ENCODE assay signal across 7 cellular contexts in the genomic region with DNA sequence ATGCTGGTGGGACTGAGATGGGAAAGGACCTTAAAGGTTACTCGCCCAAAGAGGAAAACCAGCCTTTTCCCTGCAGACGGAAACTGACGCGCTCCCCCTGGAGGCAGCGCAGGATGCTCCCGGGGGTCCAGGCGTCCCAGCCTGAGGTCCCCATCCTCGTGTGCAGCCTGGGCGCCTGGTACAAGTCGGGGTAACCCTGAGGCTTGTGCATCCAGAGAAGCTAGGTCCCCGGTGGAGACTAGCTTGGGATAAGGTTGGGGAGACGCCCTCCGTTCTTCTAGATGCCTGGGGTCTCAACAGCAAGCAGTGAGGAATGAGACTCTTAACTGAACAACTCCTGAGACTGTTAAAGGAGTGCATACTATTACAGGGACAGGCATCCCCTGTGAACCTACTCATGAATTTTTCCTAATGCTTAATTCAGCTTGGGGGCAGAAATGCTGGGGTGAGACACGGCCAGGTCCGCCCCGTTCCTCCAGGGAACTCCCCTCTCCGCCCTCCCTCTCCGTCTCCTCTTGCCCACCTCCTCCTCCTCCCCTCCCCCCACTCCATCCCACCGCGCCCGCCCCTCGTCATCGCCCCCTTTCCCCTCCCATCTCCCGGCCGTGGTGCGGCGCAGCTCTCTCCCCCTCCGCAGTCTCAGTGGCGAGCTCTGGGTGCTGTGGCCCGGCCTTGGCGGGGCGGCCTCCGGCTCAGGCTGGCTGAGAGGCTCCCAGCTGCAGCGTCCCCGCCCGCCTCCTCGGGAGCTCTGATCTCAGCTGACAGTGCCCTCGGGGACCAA. TPM values are rescaled to one million over a fixed set of nuclear protein-coding genes. Genes with fewer than 3 reads are reported as not detected.
DNase-seq lines count a peak whose midpoint lies in the region; ATAC-seq, FAIRE-seq and TF ChIP-seq lines count a peak whose summit lies in the region.

A gene with protein sequence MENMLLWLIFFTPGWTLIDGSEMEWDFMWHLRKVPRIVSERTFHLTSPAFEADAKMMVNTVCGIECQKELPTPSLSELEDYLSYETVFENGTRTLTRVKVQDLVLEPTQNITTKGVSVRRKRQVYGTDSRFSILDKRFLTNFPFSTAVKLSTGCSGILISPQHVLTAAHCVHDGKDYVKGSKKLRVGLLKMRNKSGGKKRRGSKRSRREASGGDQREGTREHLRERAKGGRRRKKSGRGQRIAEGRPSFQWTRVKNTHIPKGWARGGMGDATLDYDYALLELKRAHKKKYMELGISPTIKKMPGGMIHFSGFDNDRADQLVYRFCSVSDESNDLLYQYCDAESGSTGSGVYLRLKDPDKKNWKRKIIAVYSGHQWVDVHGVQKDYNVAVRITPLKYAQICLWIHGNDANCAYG (plus strand): TSS at position 634 of the 781 bp plus-strand sequence. CDS start 10,908 bp downstream, outside the sequence.

- TF ChIP-seq POLR2A in GM12878 (IDR thresholded peaks at IDR 0.05; ENCODE audit: low read depth, low read length) = no peak

- H3K9me3 ChIP-seq in GM12878 (replicated peaks; ENCODE audit: control insufficient read depth, insufficient read depth, low read length) = no peaks in the 10 kb centered on the region

- 21% methylated on average over 24 of the region's 38 CpGs for WGBS in GM12878 (ENCODE audit: insufficient coverage, insufficient replicate concordance, low lambda C conversion rate, missing lambda C conversion rate)

- SMC1A ChIA-PET in GM12878 (lab: Charles Lee; ENCODE audit: uncharacterized antibody, unreplicated experiment) = interaction anchor here (0.9 to 8.0 kb wide), 8 partner anchors 8 to 1242 kb away, joined by 3 to 158 read pairs (median 32); a partner anchor contains a TSS

- intact Hi-C loops in GM12878 (cut with micrococcal nuclease; ENCODE audit: unreplicated experiment) (no loop called here), sciatic nerve (cut with DNase I) (loop anchor here (5.0 kb wide), 2 partner anchors 95 to 295 kb away; no protein-coding TSS in a partner anchor)

- TF ChIP-seq CTCF in HFF-Myc (IDR thresholded peaks at IDR 0.05; ENCODE audit: low read depth, low read length, missing control alignments) = peak; percentile 88
- peak; percentile 37 to 59 (median 52) for TF ChIP-seq CTCF in GM12878 (IDR thresholded peaks at IDR 0.05 in 2 of 3, conservative IDR thresholded peaks at IDR 0.05 in 1 of 3; ENCODE audit: control insufficient read depth in 2 of 3, extremely low read depth in 1 of 3, insufficient read depth in 1 of 3, low read depth in 3 of 3, low read length in 3 of 3)

- H2AFZ ChIP-seq in GM12878 (ENCODE audit: control insufficient read depth, low read depth, low read length) = peak within 1 kb of the TSS; percentile 34

- H3K4me2 ChIP-seq in GM12878 (ENCODE audit: control insufficient read depth, insufficient read depth) = peak within 1 kb of the TSS; percentile 55; the same call in 1 of the 2 replicates

- RAD21 ChIA-PET in GM12878 (lab: Charles Lee; ENCODE audit: unreplicated experiment) = interaction anchor here (0.7 to 6.9 kb wide), 11 partner anchors 8 to 618 kb away, joined by 3 to 103 read pairs (median 5); a partner anchor contains a TSS

- FAIRE-seq in GM12878 (lab: Jason Lieb, UNC) = no peak

- POLR2A ChIA-PET in GM12878 (lab: Charles Lee) = interaction anchor here (0.6 kb wide), 1 partner anchor 326 kb away, joined by 3 read pairs; no protein-coding TSS in a partner anchor

- H3K79me2 ChIP-seq in GM12878 (ENCODE audit: control insufficient read depth, insufficient read depth, low read length) = no peaks in the 10 kb centered on the region

- DNase-seq in GM03348 (ENCODE audit: low spot score) = peak; percentile 76
- no peak for DNase-seq in HFF-Myc (ENCODE audit: extremely low read depth, low read depth)
- peak; percentile 45 for DNase-seq in NCI-H774 (lab: John Stamatoyannopoulos, UW)
- DNase-seq in GM12878 (ENCODE audit: low read depth, low spot score) = no peak
- peak; percentile 80 for DNase-seq in sciatic nerve (ENCODE audit: low spot score)

- H3K36me3 ChIP-seq in GM12878 (ENCODE audit: control insufficient read depth in 2 of 2, insufficient read depth in 2 of 2, low read length in 1 of 2) = no peaks in the 10 kb centered on the region

- no peaks in the 10 kb centered on the region; a peak in 1 of 4 replicates for H3K27me3 ChIP-seq in GM12878 (replicated peaks in 1 of 2; ENCODE audit: control insufficient read depth in 2 of 2, insufficient read depth in 2 of 2, low read length in 1 of 2)

- no TSS peak for BruUV-seq in GM12878 (replicated peaks; lab: Mats Ljungman, UMichigan)

- no peak within 1 kb of the TSS for H3K27ac ChIP-seq in GM12878 (ENCODE audit: control insufficient read depth, insufficient read depth)

- CTCF ChIA-PET in GM12878 (lab: Yijun Ruan, JAX) = interaction anchor here (1.2 to 15.2 kb wide), 9 partner anchors 9 to 463 kb away, joined by 3 to 423 read pairs (median 20); a partner anchor contains a TSS

- H3K4me3 ChIP-seq in HFF-Myc (replicated peaks; ENCODE audit: low read depth, low read length) (peak within 1 kb of the TSS; percentile 40), GM12878 (no peak within 1 kb of the TSS), iPS-11a (ENCODE audit: low read depth, low read length) (peak within 1 kb of the TSS; percentile 84)

- H4K20me1 ChIP-seq in GM12878 (ENCODE audit: control insufficient read depth, insufficient read depth) = no peaks in the 10 kb centered on the region

- in situ Hi-C loops in GM12878 (cut with MboI) = no loop called here

- H3K4me1 ChIP-seq in GM12878 (ENCODE audit: control insufficient read depth, insufficient read depth, low read length) = no peaks in the 10 kb centered on the region

- ATAC-seq in GM12878 (peak; percentile 81), sciatic nerve (peak; percentile 93), GM21528 (IDR thresholded peaks at IDR 0.05; ENCODE audit: low FRiP score, unreplicated experiment) (no peak)

- TF ChIP-seq RAD21 in GM12878 (IDR thresholded peaks at IDR 0.05; ENCODE audit: insufficient read depth, low read depth, low read length) = 0 out of 2 replicates have a peak, but pooled peaks have one; percentile 9

- no peak for TF ChIP-seq EP300 in GM12878 (IDR thresholded peaks at IDR 0.05; ENCODE audit: borderline replicate concordance in 1 of 2, control insufficient read depth in 1 of 2, low read depth in 2 of 2, low read length in 2 of 2)

- H3K9ac ChIP-seq in GM12878 (ENCODE audit: control insufficient read depth, insufficient read depth, low read length) = no peak within 1 kb of the TSS

TF ChIP-seq in GM12878, 131 proteins besides CTCF, POLR2A, EP300 and RAD21:
- TF ChIP-seq SMC3 (IDR thresholded peaks at IDR 0.05; ENCODE audit: borderline replicate concordance, low read length) (peak; percentile 52; the same call in 1 of the 2 replicates), ZNF217 (IDR thresholded peaks at IDR 0.05) (no peak), SMAD5 (IDR thresholded peaks at IDR 0.05; ENCODE audit: low read depth) (no peak), POLR2AphosphoS5 (IDR thresholded peaks at IDR 0.05; ENCODE audit: low read length) (no peak), LARP7 (IDR thresholded peaks at IDR 0.05) (no peak), TBL1XR1 (IDR thresholded peaks at IDR 0.05; ENCODE audit: low read depth, low read length) (no peak), BCL11A (IDR thresholded peaks at IDR 0.05; ENCODE audit: low read depth, low read length) (no peak)
- TF ChIP-seq, protein P1, sequence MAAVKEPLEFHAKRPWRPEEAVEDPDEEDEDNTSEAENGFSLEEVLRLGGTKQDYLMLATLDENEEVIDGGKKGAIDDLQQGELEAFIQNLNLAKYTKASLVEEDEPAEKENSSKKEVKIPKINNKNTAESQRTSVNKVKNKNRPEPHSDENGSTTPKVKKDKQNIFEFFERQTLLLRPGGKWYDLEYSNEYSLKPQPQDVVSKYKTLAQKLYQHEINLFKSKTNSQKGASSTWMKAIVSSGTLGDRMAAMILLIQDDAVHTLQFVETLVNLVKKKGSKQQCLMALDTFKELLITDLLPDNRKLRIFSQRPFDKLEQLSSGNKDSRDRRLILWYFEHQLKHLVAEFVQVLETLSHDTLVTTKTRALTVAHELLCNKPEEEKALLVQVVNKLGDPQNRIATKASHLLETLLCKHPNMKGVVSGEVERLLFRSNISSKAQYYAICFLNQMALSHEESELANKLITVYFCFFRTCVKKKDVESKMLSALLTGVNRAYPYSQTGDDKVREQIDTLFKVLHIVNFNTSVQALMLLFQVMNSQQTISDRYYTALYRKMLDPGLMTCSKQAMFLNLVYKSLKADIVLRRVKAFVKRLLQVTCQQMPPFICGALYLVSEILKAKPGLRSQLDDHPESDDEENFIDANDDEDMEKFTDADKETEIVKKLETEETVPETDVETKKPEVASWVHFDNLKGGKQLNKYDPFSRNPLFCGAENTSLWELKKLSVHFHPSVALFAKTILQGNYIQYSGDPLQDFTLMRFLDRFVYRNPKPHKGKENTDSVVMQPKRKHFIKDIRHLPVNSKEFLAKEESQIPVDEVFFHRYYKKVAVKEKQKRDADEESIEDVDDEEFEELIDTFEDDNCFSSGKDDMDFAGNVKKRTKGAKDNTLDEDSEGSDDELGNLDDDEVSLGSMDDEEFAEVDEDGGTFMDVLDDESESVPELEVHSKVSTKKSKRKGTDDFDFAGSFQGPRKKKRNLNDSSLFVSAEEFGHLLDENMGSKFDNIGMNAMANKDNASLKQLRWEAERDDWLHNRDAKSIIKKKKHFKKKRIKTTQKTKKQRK (IDR thresholded peaks at IDR 0.05; ENCODE audit: low read depth, low read length) = no peak
TF ChIP-seq in GM12878: peak in this region for 1.

RNA-seq across cellular contexts. Expression of the gene that starts here (rescaled TPM):
- total RNA-seq in GM12878 (2013; cell fraction: nucleolus; rRNA removed) = not detected in 2 replicates
- total RNA-seq in GM12878 (2014; rRNA removed) = not detected in 2 replicates
- total RNA-seq in GM12878 (2014; rRNA removed; fragmentation: Illumina TruSeq; extraction: Trizol) = not detected in 2 replicates
- total RNA-seq in GM12878 (2021) = not detected in 2 replicates
- not detected for polyA plus RNA-seq in GM12878 (2011; ENCODE audit: low read depth)
- polyA plus RNA-seq in GM12878 (2011; rRNA removed) = not detected in 2 replicates
- not detected in 2 replicates for polyA plus RNA-seq in GM12878 (2011; cell fraction: cytosol; rRNA removed)
- not detected in 2 replicates for polyA plus RNA-seq in GM12878 (2011; cell fraction: nucleus; rRNA removed)
- not detected in 2 replicates for polyA plus RNA-seq in GM12878 (2012)
- polyA plus RNA-seq in GM12878 (2014; fragmentation: Illumina TruSeq; extraction: Trizol) = not detected in 2 replicates
- polyA plus RNA-seq in GM12878 (2014; fragmentation: Nextera tagmentation; extraction: Ambion mirVana) = not detected
- not detected in 2 replicates for polyA plus RNA-seq in GM12878 (2014; rRNA removed)
- not detected for polyA plus RNA-seq in GM12878 (2016; fragmentation: Nextera tagmentation; extraction: Ambion mirVana)
- not detected in 2 replicates for polyA minus RNA-seq in GM12878 (2011; rRNA and poly(A)+ RNA removed)
- polyA minus RNA-seq in GM12878 (2011; cell fraction: cytosol; rRNA and poly(A)+ RNA removed) = not detected in 2 replicates
- not detected in 2 replicates for polyA minus RNA-seq in GM12878 (2011; cell fraction: nucleus; rRNA and poly(A)+ RNA removed)
- total RNA-seq in sciatic nerve = 3.2 TPM

Comparison
In these comparisons a context has a peak if more than half of its experiments do, and no peak if none do; other contexts are left out.
1. Peak in ATAC-seq and H3K4me2 ChIP-seq in GM12878; RNA of the gene not detected or under 1 TPM.
2. DNase-seq: peak in GM03348 (single experiment), NCI-H774 (single experiment) and sciatic nerve (single experiment); none in HFF-Myc (single experiment) and GM12878 (single experiment).